8 cellular contexts compared by ENCODE assay signal in the genomic region with DNA sequence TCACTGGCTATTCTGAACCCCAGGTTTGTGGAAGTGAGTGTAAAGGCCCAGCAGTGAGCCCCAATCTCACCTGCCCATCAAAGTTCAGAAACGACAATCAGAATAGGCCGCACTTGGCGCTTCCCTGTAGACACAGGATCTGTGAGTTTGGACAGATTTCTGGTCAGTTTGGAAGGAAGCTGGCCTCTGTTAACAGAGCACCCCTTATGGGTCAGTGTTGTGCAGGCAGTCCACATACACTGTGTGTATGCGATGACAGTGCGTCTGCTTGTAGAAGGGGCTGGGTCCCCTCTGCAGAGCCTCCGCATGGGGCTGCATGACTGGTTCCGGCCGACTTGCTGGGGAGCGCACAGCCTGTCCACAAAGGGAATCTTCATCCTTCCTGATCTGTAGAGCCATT.
"Had no signal": no experiment of that assay in that cellular context is flagged by ENCODE, and none has a peak within 500 bp of the region (broad histone marks: within the 10 kb centered on the region; RNA-seq: fewer than 3 reads in every experiment).

No MANE protein-coding gene starts in this region.

- H3K27ac ChIP-seq: HL-60 had no signal

- H3K9me3 Mint-ChIP-seq: GM23338, HFFc6 had no signal

- H3K4me2 ChIP-seq: GM23338 had no signal

- H3K4me3 ChIP-seq: GM23338, HAP-1, K562 had no signal

- H3K27ac Mint-ChIP-seq: GM23338, HFFc6 had no signal

- FAIRE-seq: K562 had no signal

- H3K9me3 ChIP-seq: HAP-1 had no signal

- H3K36me3 ChIP-seq: HAP-1 had no signal

- H2AFZ ChIP-seq: GM23338 had no signal

- DNase-seq: H7, HFFc6, IMR-90 had no signal

- H3K4me3 Mint-ChIP-seq: GM23338, HFFc6 had no signal

- ATAC-seq: GM23338, HCT116, K562 had no signal
